ENCODE assay signal across 12 cellular contexts in genomic region chr4:41437264-41437566, GRCh38.
DNase-seq lines count a peak whose midpoint lies in the region; ATAC-seq, FAIRE-seq and TF ChIP-seq lines count a peak whose summit lies in the region.
"Had no signal": no experiment of that assay in that cellular context is flagged by ENCODE, and none has a peak within 500 bp of the region (broad histone marks: within the 10 kb centered on the region; RNA-seq: fewer than 3 reads in every experiment).

No MANE protein-coding gene starts in this region.

- TF ChIP-seq EP300 in HepG2 (IDR thresholded peaks at IDR 0.05; ENCODE audit: low read depth in 2 of 2, low read length in 2 of 2), result no peak
- no peak for TF ChIP-seq EP300 in HepG2 (CRISPR knock-in tag; IDR thresholded peaks at IDR 0.05; ENCODE audit: borderline replicate concordance)

- H3K14ac ChIP-seq in mesenchymal stem cell (ENCODE audit: low read length in 2 of 2), result no peak overlapping the region

- H3K4ac ChIP-seq in mesenchymal stem cell (ENCODE audit: low read depth in 1 of 2, low read length in 2 of 2), result no peak overlapping the region

- no peak for TF ChIP-seq POLR2A in HepG2 (IDR thresholded peaks at IDR 0.05; ENCODE audit: insufficient read depth in 1 of 2, low read depth in 2 of 2, low read length in 2 of 2)

- H3K27me3 ChIP-seq in liver (ENCODE audit: control insufficient read depth in 4 of 4, insufficient read depth in 4 of 4, low read length in 3 of 4) (no peaks in the 10 kb centered on the region), HepG2 (ENCODE audit: control insufficient read depth in 1 of 2, insufficient read depth in 2 of 2, low read length in 2 of 2) (0 out of 5 replicates have a peak, but pooled peaks cover 0 to 3% of the 10 kb centered on the region in 2 experiments), mesenchymal stem cell (ENCODE audit: control insufficient read depth in 1 of 2, insufficient read depth in 1 of 2, low read length in 2 of 2) (no peaks in the 10 kb centered on the region)

- in situ Hi-C loops in HepG2 (cut with HindIII; ENCODE audit: extremely low pct_ligation_motif_present, low pct_unique_long_range_greater_than_20kb), result no loop called here
- in situ Hi-C loops in G401 (cut with HindIII; ENCODE audit: low sequenced_read_pairs), result no loop called here

- H3K4me2 ChIP-seq in HepG2 (ENCODE audit: low read depth, low read length) (no peak overlapping the region), mesenchymal stem cell (ENCODE audit: low read length, poor library complexity, severe bottlenecking) (no peak overlapping the region)

- TF ChIP-seq CTCF in liver (IDR thresholded peaks at IDR 0.05; ENCODE audit: low read depth, low read length, missing input control) (no peak), HepG2 (CRISPR knock-in tag; IDR thresholded peaks at IDR 0.05) (no peak), osteocyte (IDR thresholded peaks at IDR 0.05) (no peak)

- H3K4me1 Mint-ChIP-seq in osteocyte (ENCODE audit: unreplicated experiment), result no peaks in the 10 kb centered on the region
- H3K4me1 Mint-ChIP-seq: activated naive CD8-positive, alpha-beta T cell treated with anti-CD3 and anti-CD28 coated beads for 36 hours had no signal

- no peaks in the 10 kb centered on the region for H3K79me2 ChIP-seq in HepG2 (ENCODE audit: insufficient read depth, low read length)

- WGBS in liver, result 81% methylated on average over 1 of the region's 1 CpG
- 5% methylated on average over 1 of the region's 1 CpG for WGBS in HepG2 (ENCODE audit: low lambda C conversion rate)
- WGBS in mesenchymal stem cell, result 49% methylated on average over 1 of the region's 1 CpG

- H4K91ac ChIP-seq in mesenchymal stem cell (ENCODE audit: low read length), result no peak overlapping the region

- no peaks in the 10 kb centered on the region for H3K9me3 Mint-ChIP-seq in osteocyte (ENCODE audit: unreplicated experiment)
- H3K9me3 Mint-ChIP-seq: activated CD4-positive, alpha-beta memory T cell treated with anti-CD3 and anti-CD28 coated beads for 36 hours; activated naive CD8-positive, alpha-beta T cell treated with anti-CD3 and anti-CD28 coated beads for 36 hours had no signal

- H3K79me1 ChIP-seq in mesenchymal stem cell (replicated peaks; ENCODE audit: low read length, poor library complexity, severe bottlenecking), result no peaks in the 10 kb centered on the region

- DNase-seq in HepG2 (ENCODE audit: low spot score) (no peak), mesenchymal stem cell (peak; percentile 48), osteocyte (ENCODE audit: extremely low spot score, unreplicated experiment) (no peak), AML-193 (lab: John Stamatoyannopoulos, UW) (no peak), G401 (ENCODE audit: low spot score) (no peak)
- DNase-seq: activated CD4-positive, alpha-beta memory T cell treated with anti-CD3 and anti-CD28 coated beads for 36 hours; activated naive CD8-positive, alpha-beta T cell treated with anti-CD3 and anti-CD28 coated beads for 36 hours had no signal

- no peaks in the 10 kb centered on the region for H4K20me1 ChIP-seq in HepG2 (ENCODE audit: insufficient read depth, low read length)

- POLR2A ChIA-PET in HepG2 (lab: Yijun Ruan, JAX), result no interaction called here

- H3K36me3 Mint-ChIP-seq in osteocyte (ENCODE audit: unreplicated experiment), result no peaks in the 10 kb centered on the region
- H3K36me3 Mint-ChIP-seq: activated CD4-positive, alpha-beta memory T cell treated with anti-CD3 and anti-CD28 coated beads for 36 hours; activated naive CD8-positive, alpha-beta T cell treated with anti-CD3 and anti-CD28 coated beads for 36 hours had no signal

- H3K27ac ChIP-seq in liver (ENCODE audit: low read depth in 1 of 2, low read length in 2 of 2), result peak overlapping the region; percentile 0
- H3K27ac ChIP-seq in HepG2 (ENCODE audit: extremely low read length, insufficient read depth, low read length), result no peak overlapping the region
- peak overlapping the region; percentile 24 for H3K27ac ChIP-seq in cingulate gyrus (ENCODE audit: low read depth, low read length)
- no peak overlapping the region for H3K27ac ChIP-seq in mesenchymal stem cell (ENCODE audit: low read length, poor library complexity, severe bottlenecking)
- H3K27ac ChIP-seq: epithelial cell of prostate had no signal

- H4K8ac ChIP-seq in mesenchymal stem cell (ENCODE audit: low read length), result no peak overlapping the region

- no peak overlapping the region for H2AK5ac ChIP-seq in mesenchymal stem cell (ENCODE audit: low read length, severe bottlenecking)

- H3K36me3 ChIP-seq in liver (ENCODE audit: control insufficient read depth in 4 of 4, insufficient read depth in 3 of 4, low read depth in 1 of 4, low read length in 3 of 4), result no peaks in the 10 kb centered on the region
- no peaks in the 10 kb centered on the region for H3K36me3 ChIP-seq in HepG2 (replicated peaks in 1 of 2; ENCODE audit: control insufficient read depth in 1 of 2, insufficient read depth in 2 of 2, low read length in 2 of 2)
- no peaks in the 10 kb centered on the region for H3K36me3 ChIP-seq in mesenchymal stem cell (ENCODE audit: control insufficient read depth in 1 of 2, insufficient read depth in 2 of 2, low read depth in 1 of 2, low read length in 2 of 2)

- H3K4me3 Mint-ChIP-seq in osteocyte (ENCODE audit: unreplicated experiment), result no peak overlapping the region
- H3K4me3 Mint-ChIP-seq: activated CD4-positive, alpha-beta memory T cell treated with anti-CD3 and anti-CD28 coated beads for 36 hours; activated naive CD8-positive, alpha-beta T cell treated with anti-CD3 and anti-CD28 coated beads for 36 hours had no signal

- BruUV-seq in HepG2 (replicated peaks; lab: Mats Ljungman, UMichigan), result no TSS peak

- H3K9ac ChIP-seq in liver (ENCODE audit: low read depth in 1 of 2, low read length in 2 of 2), result no peak overlapping the region
- H3K9ac ChIP-seq in HepG2 (ENCODE audit: insufficient read depth, low read depth, low read length), result no peak overlapping the region
- no peak overlapping the region for H3K9ac ChIP-seq in mesenchymal stem cell (ENCODE audit: low read length)

- H3K4me3 ChIP-seq in liver (ENCODE audit: low read depth in 1 of 3, low read length in 3 of 3) (no peak overlapping the region), HepG2 (replicated peaks in 1 of 3; ENCODE audit: insufficient read depth in 1 of 3, low read depth in 2 of 3, low read length in 3 of 3) (no peak overlapping the region), mesenchymal stem cell (ENCODE audit: insufficient read depth in 1 of 2, low read depth in 1 of 2, low read length in 2 of 2) (no peak overlapping the region)

- H2AFZ ChIP-seq in HepG2 (ENCODE audit: low read length) (no peak overlapping the region), mesenchymal stem cell (ENCODE audit: low read depth, low read length) (no peak overlapping the region)

- H2BK120ac ChIP-seq in mesenchymal stem cell (ENCODE audit: low read depth, low read length), result no peak overlapping the region

- FAIRE-seq in HepG2 (lab: Jason Lieb, UNC), result no peak
- FAIRE-seq: keratinocyte had no signal

- H3K9me3 ChIP-seq in liver (ENCODE audit: control insufficient read depth in 4 of 4, low read length in 3 of 4) (no peaks in the 10 kb centered on the region), HepG2 (ENCODE audit: low read length) (no peaks in the 10 kb centered on the region), mesenchymal stem cell (ENCODE audit: control insufficient read depth, low read length) (no peaks in the 10 kb centered on the region)

- ATAC-seq in HepG2 (no peak), HG03280 (IDR thresholded peaks at IDR 0.05; ENCODE audit: unreplicated experiment) (no peak)

- TF ChIP-seq RAD21 in liver (IDR thresholded peaks at IDR 0.05) (no peak), HepG2 (CRISPR knock-in tag; IDR thresholded peaks at IDR 0.05) (no peak)

- no peak overlapping the region for H3K23ac ChIP-seq in mesenchymal stem cell (ENCODE audit: low read length in 2 of 2)

- no peak overlapping the region for H2BK5ac ChIP-seq in mesenchymal stem cell (ENCODE audit: low read depth, low read length, poor library complexity, severe bottlenecking)

- CTCF ChIA-PET in HepG2 (lab: Yijun Ruan, JAX; ENCODE audit: low intra/inter-chr PET ratio, low total read pairs), result no interaction called here

- peaks cover 4% of the 10 kb centered on the region for H3K27me3 Mint-ChIP-seq in osteocyte (ENCODE audit: unreplicated experiment)
- H3K27me3 Mint-ChIP-seq: activated CD4-positive, alpha-beta memory T cell treated with anti-CD3 and anti-CD28 coated beads for 36 hours had no signal

- no peak overlapping the region for H3K27ac Mint-ChIP-seq in osteocyte (ENCODE audit: unreplicated experiment)
- H3K27ac Mint-ChIP-seq: activated CD4-positive, alpha-beta memory T cell treated with anti-CD3 and anti-CD28 coated beads for 36 hours; activated naive CD8-positive, alpha-beta T cell treated with anti-CD3 and anti-CD28 coated beads for 36 hours had no signal

- intact Hi-C loops in HepG2 (cut with micrococcal nuclease; ENCODE audit: unreplicated experiment), result no loop called here

- no peak overlapping the region for H2BK15ac ChIP-seq in mesenchymal stem cell (ENCODE audit: low read depth, poor library complexity, severe bottlenecking)

- H3K18ac ChIP-seq in mesenchymal stem cell (ENCODE audit: low read depth in 1 of 2, low read length in 2 of 2), result no peak overlapping the region

- H3K4me1 ChIP-seq in liver (ENCODE audit: control insufficient read depth in 4 of 4, insufficient read depth in 4 of 4, low read length in 3 of 4), result peaks cover 0 to 30% (median 19%) of the 10 kb centered on the region in 4 donors
- no peaks in the 10 kb centered on the region for H3K4me1 ChIP-seq in HepG2 (ENCODE audit: insufficient read depth, low read length)
- peaks cover 3% of the 10 kb centered on the region for H3K4me1 ChIP-seq in mesenchymal stem cell (ENCODE audit: control insufficient read depth, insufficient read depth, low read depth, low read length)

- H2BK12ac ChIP-seq in mesenchymal stem cell (ENCODE audit: low read length in 2 of 2), result no peak overlapping the region

TF ChIP-seq in liver, 16 proteins besides CTCF, POLR2A, EP300 and RAD21:
- TF ChIP-seq HNF4A (conservative IDR thresholded peaks at IDR 0.05), result no peak
- no peak for TF ChIP-seq SP1 (IDR thresholded peaks at IDR 0.05)
- no peak for TF ChIP-seq FOXA1 (IDR thresholded peaks at IDR 0.05)
- TF ChIP-seq RXRA (IDR thresholded peaks at IDR 0.05), result no peak
- TF ChIP-seq EGR1 (IDR thresholded peaks at IDR 0.05; ENCODE audit: low read depth in 2 of 2), result no peak

TF ChIP-seq in HepG2, 621 proteins besides CTCF, POLR2A, EP300 and RAD21 (continues in another document):
- no peak for TF ChIP-seq ZNF362 (CRISPR knock-in tag; IDR thresholded peaks at IDR 0.05; ENCODE audit: borderline replicate concordance)

Comparison
In these comparisons a context has a peak if more than half of its experiments do, and no peak if none do; other contexts are left out.
1. H3K27ac ChIP-seq: peak in liver (2 of 2) and cingulate gyrus (single experiment); none in HepG2 (single experiment) and mesenchymal stem cell (single experiment).